Comparison of ENCODE assay signal across 1 cellular context in the genomic region with DNA sequence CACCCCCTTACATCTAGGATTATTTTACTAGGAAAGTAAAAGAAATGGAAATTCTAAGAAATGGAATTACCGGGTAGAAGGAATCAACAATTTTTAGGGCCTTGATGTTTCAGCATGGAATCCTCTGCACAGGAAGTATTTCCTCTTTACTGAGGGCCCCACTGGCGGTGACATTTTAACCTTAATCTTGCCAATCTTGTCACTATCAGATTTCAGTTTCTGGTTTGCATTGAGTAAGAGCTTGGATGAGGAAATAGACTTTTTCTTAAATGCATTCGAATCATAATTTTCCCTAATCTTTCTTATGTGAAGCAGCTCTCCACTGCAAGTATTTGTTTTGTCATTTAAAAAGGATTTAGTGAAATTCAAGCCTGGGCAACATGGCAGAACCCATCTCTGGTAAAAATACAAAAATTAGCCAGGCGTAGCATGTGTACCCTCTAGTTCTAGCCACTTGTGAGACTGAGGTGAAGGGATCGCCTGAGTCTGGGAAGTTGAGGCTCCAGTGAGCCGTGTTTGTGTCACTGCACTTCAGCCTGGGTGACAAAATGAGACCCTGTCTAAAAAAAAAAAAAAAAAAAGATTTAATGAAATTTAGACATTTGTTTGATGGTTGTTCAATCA.
TF ChIP-seq lines count a peak whose summit lies in the region.

No MANE protein-coding gene starts in this region.

TF ChIP-seq in K562, 482 proteins besides CTCF, POLR2A, EP300 and RAD21 (continued from another document):
- TF ChIP-seq, protein P1, sequence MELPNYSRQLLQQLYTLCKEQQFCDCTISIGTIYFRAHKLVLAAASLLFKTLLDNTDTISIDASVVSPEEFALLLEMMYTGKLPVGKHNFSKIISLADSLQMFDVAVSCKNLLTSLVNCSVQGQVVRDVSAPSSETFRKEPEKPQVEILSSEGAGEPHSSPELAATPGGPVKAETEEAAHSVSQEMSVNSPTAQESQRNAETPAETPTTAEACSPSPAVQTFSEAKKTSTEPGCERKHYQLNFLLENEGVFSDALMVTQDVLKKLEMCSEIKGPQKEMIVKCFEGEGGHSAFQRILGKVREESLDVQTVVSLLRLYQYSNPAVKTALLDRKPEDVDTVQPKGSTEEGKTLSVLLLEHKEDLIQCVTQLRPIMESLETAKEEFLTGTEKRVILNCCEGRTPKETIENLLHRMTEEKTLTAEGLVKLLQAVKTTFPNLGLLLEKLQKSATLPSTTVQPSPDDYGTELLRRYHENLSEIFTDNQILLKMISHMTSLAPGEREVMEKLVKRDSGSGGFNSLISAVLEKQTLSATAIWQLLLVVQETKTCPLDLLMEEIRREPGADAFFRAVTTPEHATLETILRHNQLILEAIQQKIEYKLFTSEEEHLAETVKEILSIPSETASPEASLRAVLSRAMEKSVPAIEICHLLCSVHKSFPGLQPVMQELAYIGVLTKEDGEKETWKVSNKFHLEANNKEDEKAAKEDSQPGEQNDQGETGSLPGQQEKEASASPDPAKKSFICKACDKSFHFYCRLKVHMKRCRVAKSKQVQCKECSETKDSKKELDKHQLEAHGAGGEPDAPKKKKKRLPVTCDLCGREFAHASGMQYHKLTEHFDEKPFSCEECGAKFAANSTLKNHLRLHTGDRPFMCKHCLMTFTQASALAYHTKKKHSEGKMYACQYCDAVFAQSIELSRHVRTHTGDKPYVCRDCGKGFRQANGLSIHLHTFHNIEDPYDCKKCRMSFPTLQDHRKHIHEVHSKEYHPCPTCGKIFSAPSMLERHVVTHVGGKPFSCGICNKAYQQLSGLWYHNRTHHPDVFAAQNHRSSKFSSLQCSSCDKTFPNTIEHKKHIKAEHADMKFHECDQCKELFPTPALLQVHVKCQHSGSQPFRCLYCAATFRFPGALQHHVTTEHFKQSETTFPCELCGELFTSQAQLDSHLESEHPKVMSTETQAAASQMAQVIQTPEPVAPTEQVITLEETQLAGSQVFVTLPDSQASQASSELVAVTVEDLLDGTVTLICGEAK (IDR thresholded peaks at IDR 0.05) = no peak
- TF ChIP-seq, protein P1 (CRISPR knock-in tag; IDR thresholded peaks at IDR 0.05) = no peak
- peak; percentile 35; the same call in 1 of the 2 replicates for TF ChIP-seq ZNF239 (CRISPR knock-in tag; IDR thresholded peaks at IDR 0.05)
- TF ChIP-seq HNRNPLL (IDR thresholded peaks at IDR 0.05; ENCODE audit: low read depth, low read length, poor library complexity, severe bottlenecking) = no peak
- no peak for TF ChIP-seq ZNF57 (CRISPR knock-in tag; IDR thresholded peaks at IDR 0.05)
- no peak for TF ChIP-seq RHOXF2B (CRISPR knock-in tag; conservative IDR thresholded peaks at IDR 0.05)
- TF ChIP-seq, protein P2, sequence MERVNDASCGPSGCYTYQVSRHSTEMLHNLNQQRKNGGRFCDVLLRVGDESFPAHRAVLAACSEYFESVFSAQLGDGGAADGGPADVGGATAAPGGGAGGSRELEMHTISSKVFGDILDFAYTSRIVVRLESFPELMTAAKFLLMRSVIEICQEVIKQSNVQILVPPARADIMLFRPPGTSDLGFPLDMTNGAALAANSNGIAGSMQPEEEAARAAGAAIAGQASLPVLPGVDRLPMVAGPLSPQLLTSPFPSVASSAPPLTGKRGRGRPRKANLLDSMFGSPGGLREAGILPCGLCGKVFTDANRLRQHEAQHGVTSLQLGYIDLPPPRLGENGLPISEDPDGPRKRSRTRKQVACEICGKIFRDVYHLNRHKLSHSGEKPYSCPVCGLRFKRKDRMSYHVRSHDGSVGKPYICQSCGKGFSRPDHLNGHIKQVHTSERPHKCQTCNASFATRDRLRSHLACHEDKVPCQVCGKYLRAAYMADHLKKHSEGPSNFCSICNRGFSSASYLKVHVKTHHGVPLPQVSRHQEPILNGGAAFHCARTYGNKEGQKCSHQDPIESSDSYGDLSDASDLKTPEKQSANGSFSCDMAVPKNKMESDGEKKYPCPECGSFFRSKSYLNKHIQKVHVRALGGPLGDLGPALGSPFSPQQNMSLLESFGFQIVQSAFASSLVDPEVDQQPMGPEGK (CRISPR knock-in tag; IDR thresholded peaks at IDR 0.05; ENCODE audit: borderline replicate concordance) = no peak
- no peak for TF ChIP-seq POLR2B (IDR thresholded peaks at IDR 0.05; ENCODE audit: low read depth, partially characterized antibody)
- no peak for TF ChIP-seq NR2C2 (CRISPR knock-in tag; IDR thresholded peaks at IDR 0.05)
- TF ChIP-seq NR2C2 (tag; IDR thresholded peaks at IDR 0.05) = peak; percentile 74
- TF ChIP-seq SETDB1 (IDR thresholded peaks at IDR 0.05; ENCODE audit: low read length) = no peak
- TF ChIP-seq NR2C1 (IDR thresholded peaks at IDR 0.05) = no peak
- peak; percentile 78 for TF ChIP-seq NR2C1 (tag; IDR thresholded peaks at IDR 0.05)
- no peak for TF ChIP-seq ARID1B (IDR thresholded peaks at IDR 0.05)
- TF ChIP-seq KLF13 (tag; IDR thresholded peaks at IDR 0.05; ENCODE audit: borderline replicate concordance, low read depth) = no peak
- TF ChIP-seq NRF1 (conservative IDR thresholded peaks at IDR 0.05 in 1 of 2, IDR thresholded peaks at IDR 0.05 in 1 of 2) = no peak
- TF ChIP-seq SRSF9 (IDR thresholded peaks at IDR 0.05; ENCODE audit: borderline replicate concordance, low read depth, low read length) = no peak
- TF ChIP-seq FOSL1 (tag; conservative IDR thresholded peaks at IDR 0.05) = peak; percentile 37; the same call in 1 of the 2 replicates
- TF ChIP-seq, protein P3, sequence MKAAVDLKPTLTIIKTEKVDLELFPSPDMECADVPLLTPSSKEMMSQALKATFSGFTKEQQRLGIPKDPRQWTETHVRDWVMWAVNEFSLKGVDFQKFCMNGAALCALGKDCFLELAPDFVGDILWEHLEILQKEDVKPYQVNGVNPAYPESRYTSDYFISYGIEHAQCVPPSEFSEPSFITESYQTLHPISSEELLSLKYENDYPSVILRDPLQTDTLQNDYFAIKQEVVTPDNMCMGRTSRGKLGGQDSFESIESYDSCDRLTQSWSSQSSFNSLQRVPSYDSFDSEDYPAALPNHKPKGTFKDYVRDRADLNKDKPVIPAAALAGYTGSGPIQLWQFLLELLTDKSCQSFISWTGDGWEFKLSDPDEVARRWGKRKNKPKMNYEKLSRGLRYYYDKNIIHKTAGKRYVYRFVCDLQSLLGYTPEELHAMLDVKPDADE (conservative IDR thresholded peaks at IDR 0.05; ENCODE audit: control insufficient read depth, low read depth, low read length) = no peak
- no peak for TF ChIP-seq THRA (IDR thresholded peaks at IDR 0.05)
- TF ChIP-seq STAT5B (CRISPR knock-in tag; IDR thresholded peaks at IDR 0.05) = no peak
- TF ChIP-seq ZNF212 (CRISPR knock-in tag; IDR thresholded peaks at IDR 0.05) = no peak
